Comparison of ENCODE assay signal across 1 cellular context in the genomic region with DNA sequence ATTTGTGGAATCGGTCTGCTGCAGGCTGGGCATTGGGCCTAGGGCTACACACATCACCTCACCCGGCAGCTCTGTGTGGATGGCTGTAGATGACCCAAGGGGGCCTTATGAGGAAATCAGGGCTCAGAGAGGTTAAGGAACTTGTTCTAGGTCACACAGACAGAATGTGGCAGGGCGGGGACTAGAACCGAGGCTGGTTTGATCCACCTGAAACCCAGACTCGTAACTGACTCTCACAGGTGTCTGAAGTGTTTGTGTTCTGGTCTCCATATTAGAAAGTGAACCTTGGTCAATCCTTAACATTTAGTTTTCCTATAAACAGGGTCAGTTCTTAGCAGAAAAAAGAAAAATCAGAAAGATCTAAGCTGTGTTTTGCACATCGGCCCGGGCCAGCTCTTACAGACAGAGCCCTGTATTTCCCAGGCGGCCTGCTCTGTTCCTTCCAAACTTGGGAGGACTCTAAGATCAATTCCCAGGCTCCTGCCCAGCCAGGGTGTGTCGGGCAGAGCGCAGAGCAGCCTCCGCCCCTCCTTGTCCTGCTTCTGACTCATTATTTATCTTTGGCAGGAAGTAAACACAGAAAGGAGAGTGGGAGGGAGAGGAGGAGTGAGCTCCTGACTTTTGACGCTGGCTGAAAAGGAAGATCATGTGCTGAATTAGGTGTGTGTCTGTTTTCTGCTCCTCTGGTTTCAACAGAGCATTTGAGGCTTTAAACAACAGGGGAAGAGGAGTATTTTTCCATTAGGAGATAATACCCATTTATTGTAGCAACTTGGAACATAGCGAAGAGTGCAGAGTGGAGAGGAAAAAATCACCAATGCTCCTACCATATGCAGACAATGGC.
TF ChIP-seq lines count a peak whose summit lies in the region.

No MANE protein-coding gene starts in this region.

TF ChIP-seq in HepG2, 621 proteins besides CTCF, POLR2A, EP300 and RAD21 (continued from another document and continues in another):
- TF ChIP-seq SOX13 (IDR thresholded peaks at IDR 0.05) = peak; percentile 65
- TF ChIP-seq SOX13 (CRISPR knock-in tag; conservative IDR thresholded peaks at IDR 0.05 in 1 of 2, IDR thresholded peaks at IDR 0.05 in 1 of 2) = peak in 1 of 2 experiments; percentile 95; a peak in 2 of 4 replicates
- TF ChIP-seq SYNCRIP (IDR thresholded peaks at IDR 0.05; ENCODE audit: insufficient read depth, low read depth, low read length) = no peak
- no peak for TF ChIP-seq ZNF777 (CRISPR knock-in tag; IDR thresholded peaks at IDR 0.05)
- TF ChIP-seq ZNF605 (CRISPR knock-in tag; IDR thresholded peaks at IDR 0.05) = 0 out of 2 replicates have a peak, but pooled peaks have one; percentile 20
- TF ChIP-seq ZNF234 (CRISPR knock-in tag; conservative IDR thresholded peaks at IDR 0.05) = no peak
- TF ChIP-seq ZNF629 (CRISPR knock-in tag; conservative IDR thresholded peaks at IDR 0.05) = no peak
- TF ChIP-seq ZNF142 (CRISPR knock-in tag; IDR thresholded peaks at IDR 0.05) = no peak
- peak in 1 of 2 experiments; percentile 50; a peak in 1 of 4 replicates for TF ChIP-seq ATF4 (CRISPR knock-in tag; IDR thresholded peaks at IDR 0.05)
- TF ChIP-seq BCL3 (CRISPR knock-in tag; IDR thresholded peaks at IDR 0.05) = no peak
- no peak for TF ChIP-seq SIN3B (IDR thresholded peaks at IDR 0.05; ENCODE audit: low read length)
- TF ChIP-seq AKAP8 (CRISPR knock-in tag; IDR thresholded peaks at IDR 0.05) = no peak; the same call in 1 of the 2 replicates
- TF ChIP-seq SMARCC2 (IDR thresholded peaks at IDR 0.05) = peak; percentile 90; the same call in 1 of the 2 replicates
- TF ChIP-seq BCLAF1 (IDR thresholded peaks at IDR 0.05) = no peak
- TF ChIP-seq, protein P1, sequence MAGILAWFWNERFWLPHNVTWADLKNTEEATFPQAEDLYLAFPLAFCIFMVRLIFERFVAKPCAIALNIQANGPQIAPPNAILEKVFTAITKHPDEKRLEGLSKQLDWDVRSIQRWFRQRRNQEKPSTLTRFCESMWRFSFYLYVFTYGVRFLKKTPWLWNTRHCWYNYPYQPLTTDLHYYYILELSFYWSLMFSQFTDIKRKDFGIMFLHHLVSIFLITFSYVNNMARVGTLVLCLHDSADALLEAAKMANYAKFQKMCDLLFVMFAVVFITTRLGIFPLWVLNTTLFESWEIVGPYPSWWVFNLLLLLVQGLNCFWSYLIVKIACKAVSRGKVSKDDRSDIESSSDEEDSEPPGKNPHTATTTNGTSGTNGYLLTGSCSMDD (CRISPR knock-in tag; IDR thresholded peaks at IDR 0.05) = no peak
- TF ChIP-seq MEF2D (CRISPR knock-in tag; IDR thresholded peaks at IDR 0.05) = peak; percentile 50; the same call in 1 of the 2 replicates
- no peak for TF ChIP-seq ATF1 (CRISPR knock-in tag; IDR thresholded peaks at IDR 0.05)
- TF ChIP-seq DMTF1 (CRISPR knock-in tag; IDR thresholded peaks at IDR 0.05) = no peak
- no peak for TF ChIP-seq KLF13 (CRISPR knock-in tag; IDR thresholded peaks at IDR 0.05)
- TF ChIP-seq FOXP1 (IDR thresholded peaks at IDR 0.05) = peak; percentile 93
- peak; percentile 99 for TF ChIP-seq FOXP1 (CRISPR knock-in tag; IDR thresholded peaks at IDR 0.05)
- peak; percentile 47 for TF ChIP-seq ASH2L (IDR thresholded peaks at IDR 0.05; ENCODE audit: insufficient read length, low read depth, low read length)
- TF ChIP-seq, protein P2, sequence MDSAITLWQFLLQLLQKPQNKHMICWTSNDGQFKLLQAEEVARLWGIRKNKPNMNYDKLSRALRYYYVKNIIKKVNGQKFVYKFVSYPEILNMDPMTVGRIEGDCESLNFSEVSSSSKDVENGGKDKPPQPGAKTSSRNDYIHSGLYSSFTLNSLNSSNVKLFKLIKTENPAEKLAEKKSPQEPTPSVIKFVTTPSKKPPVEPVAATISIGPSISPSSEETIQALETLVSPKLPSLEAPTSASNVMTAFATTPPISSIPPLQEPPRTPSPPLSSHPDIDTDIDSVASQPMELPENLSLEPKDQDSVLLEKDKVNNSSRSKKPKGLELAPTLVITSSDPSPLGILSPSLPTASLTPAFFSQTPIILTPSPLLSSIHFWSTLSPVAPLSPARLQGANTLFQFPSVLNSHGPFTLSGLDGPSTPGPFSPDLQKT (CRISPR knock-in tag; IDR thresholded peaks at IDR 0.05; ENCODE audit: borderline replicate concordance) = no peak
- TF ChIP-seq, protein P3, sequence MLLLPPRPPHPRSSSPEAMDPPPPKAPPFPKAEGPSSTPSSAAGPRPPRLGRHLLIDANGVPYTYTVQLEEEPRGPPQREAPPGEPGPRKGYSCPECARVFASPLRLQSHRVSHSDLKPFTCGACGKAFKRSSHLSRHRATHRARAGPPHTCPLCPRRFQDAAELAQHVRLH (CRISPR knock-in tag; IDR thresholded peaks at IDR 0.05; ENCODE audit: borderline replicate concordance, low read depth) = peak; percentile 82; the same call in 1 of the 2 replicates
- TF ChIP-seq ZNF574 (CRISPR knock-in tag; IDR thresholded peaks at IDR 0.05) = peak; percentile 70; the same call in 1 of the 2 replicates
- TF ChIP-seq ZEB1 (IDR thresholded peaks at IDR 0.05; ENCODE audit: insufficient replicate concordance, low read depth) = no peak
- no peak for TF ChIP-seq ZNF782 (CRISPR knock-in tag; IDR thresholded peaks at IDR 0.05; ENCODE audit: borderline replicate concordance)
